8 cellular contexts compared by ENCODE assay signal in genomic region chr12:46004715-46005114, GRCh38.
"Had no signal": no experiment of that assay in that cellular context is flagged by ENCODE, and none has a peak within 500 bp of the region (broad histone marks: within the 10 kb centered on the region; RNA-seq: fewer than 3 reads in every experiment).

No MANE protein-coding gene starts in this region.

- H3K4me3 ChIP-seq: GM23248 had no signal

- H3K27ac ChIP-seq: GM23248 had no signal

- H3K9ac ChIP-seq: GM23248 had no signal

- FAIRE-seq: H54, HTR-8/SVneo had no signal

- DNase-seq: GOT3, H9, HCEC 1CT, HFFc6, KG1 had no signal
